In the genomic region with DNA sequence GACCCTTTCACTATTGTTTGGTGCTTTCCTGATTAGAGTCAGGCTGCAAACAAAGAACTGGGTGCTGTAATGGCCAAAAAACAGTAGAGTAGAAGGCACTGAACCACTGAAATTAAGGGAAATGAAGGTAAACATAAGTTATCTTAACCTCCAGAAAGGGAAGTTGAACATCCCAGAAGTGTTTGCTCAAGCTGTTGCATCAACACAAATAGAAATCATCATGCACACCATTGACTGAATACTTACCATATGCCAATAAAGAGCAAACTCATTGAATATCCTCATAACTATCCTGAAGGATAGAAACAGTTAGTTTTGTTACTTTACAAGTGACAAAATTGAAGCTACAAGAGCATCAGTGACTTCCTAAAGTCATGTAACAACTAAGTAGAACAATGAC, we compare ENCODE assay signal across 18 cellular contexts.
DNase-seq lines count a peak whose midpoint lies in the region; ATAC-seq and TF ChIP-seq lines count a peak whose summit lies in the region.
"Had no signal": no experiment of that assay in that cellular context is flagged by ENCODE, and none has a peak within 500 bp of the region (broad histone marks: within the 10 kb centered on the region; RNA-seq: fewer than 3 reads in every experiment).

No MANE protein-coding gene starts in this region.

- ATAC-seq in HG02885 (IDR thresholded peaks at IDR 0.05; ENCODE audit: poor library complexity, unreplicated experiment) (no peak), HG03565 (IDR thresholded peaks at IDR 0.05; ENCODE audit: unreplicated experiment) (no peak)
- ATAC-seq: K562 had no signal

- H3K79me1 ChIP-seq in H9 (ENCODE audit: insufficient read depth, low read depth, low read length, poor library complexity, severe bottlenecking), result no peaks in the 10 kb centered on the region

- H3K9me3 Mint-ChIP-seq in H9 (no peaks in the 10 kb centered on the region; a peak in 1 of 5 replicates), neural crest cell (peaks cover 2% of the 10 kb centered on the region)
- H3K9me3 Mint-ChIP-seq: HFFc6 had no signal

- H3K18ac ChIP-seq in H9 (ENCODE audit: insufficient read length, low read depth, low read length), result no peak overlapping the region

- H3K9me3 ChIP-seq in H9 (ENCODE audit: control insufficient read depth, low read depth, low read length) (no peaks in the 10 kb centered on the region), ectodermal cell (ENCODE audit: control insufficient read depth, low read length) (no peaks in the 10 kb centered on the region)
- H3K9me3 ChIP-seq: HAP-1 had no signal

- H3K27me3 Mint-ChIP-seq in H9 (ENCODE audit: low read depth) (no peaks in the 10 kb centered on the region), neural crest cell (ENCODE audit: low read depth) (no peaks in the 10 kb centered on the region)

- no peak overlapping the region for H4K5ac ChIP-seq in H9 (ENCODE audit: insufficient read length, low read depth, low read length)

- H3K36me3 ChIP-seq in ectodermal cell (ENCODE audit: control insufficient read depth, insufficient read depth, low read length), result no peaks in the 10 kb centered on the region
- H3K36me3 ChIP-seq: HAP-1 had no signal

- no peaks in the 10 kb centered on the region for H3K27me3 ChIP-seq in H9 (ENCODE audit: insufficient read depth, low read length)
- no peaks in the 10 kb centered on the region for H3K27me3 ChIP-seq in ectodermal cell (ENCODE audit: control insufficient read depth, insufficient read depth, low read length, poor library complexity, severe bottlenecking)

- DNase-seq in DMS53 (lab: John Stamatoyannopoulos, UW) (peak; percentile 34), H9 (no peak), neural crest cell (ENCODE audit: low read depth, low spot score) (no peak), NCI-H187 treated with DMSO at 0.1 percent for 48 hours (lab: John Stamatoyannopoulos, UW) (no peak)
- DNase-seq: Calu3, HFFc6, NCI-H1694, NCI-H2081, NCI-H446 treated with DMSO at 0.1 percent for 48 hours, NCI-H526, RPMI8226, SHP77, T-helper 1 cell had no signal

- H3T11ph ChIP-seq in H9 (ENCODE audit: low read length), result no peak overlapping the region

- H3K4me1 ChIP-seq in H9 (ENCODE audit: insufficient read depth, low read length) (peaks cover 8% of the 10 kb centered on the region; the same call in 1 of the 2 replicates), ectodermal cell (ENCODE audit: control insufficient read depth, insufficient read depth, low read length) (peaks cover 47% of the 10 kb centered on the region)

- no peak overlapping the region for H3K9ac ChIP-seq in H9 (ENCODE audit: extremely low read depth, insufficient read length, low read length)

- no peak overlapping the region for H2AFZ ChIP-seq in H9 (ENCODE audit: low read length)

- peak overlapping the region in 2 of 3 experiments; percentile 17 to 46; a peak in 2 of 7 replicates for H3K27ac Mint-ChIP-seq in H9
- peak overlapping the region; percentile 70 for H3K27ac Mint-ChIP-seq in neural crest cell (ENCODE audit: unreplicated experiment)
- H3K27ac Mint-ChIP-seq: HFFc6 had no signal

- H3K27ac ChIP-seq in H9 (ENCODE audit: insufficient read length, low read depth, low read length) (no peak overlapping the region), ectodermal cell (ENCODE audit: insufficient read depth, low read depth, low read length, poor library complexity, severe bottlenecking) (peak overlapping the region; percentile 90)

- no peak overlapping the region for H2BK120ac ChIP-seq in H9 (ENCODE audit: low read depth, low read length, poor library complexity, severe bottlenecking)

- no peak overlapping the region for H3K4me2 ChIP-seq in H9 (ENCODE audit: insufficient read depth, insufficient read length, low read length)

- H3K36me3 Mint-ChIP-seq in H9 (ENCODE audit: insufficient read depth in 1 of 3, low read depth in 3 of 3), result peaks cover 0 to 2% (median 2%) of the 10 kb centered on the region in 3 experiments; a peak in 3 of 7 replicates
- H3K36me3 Mint-ChIP-seq in neural crest cell (ENCODE audit: low read depth), result no peaks in the 10 kb centered on the region

- H3K23me2 ChIP-seq in H9 (ENCODE audit: insufficient read length, low read depth, low read length, poor library complexity, severe bottlenecking), result no peaks in the 10 kb centered on the region

- no peak overlapping the region for H2BK15ac ChIP-seq in H9 (ENCODE audit: low read depth, low read length)

- H3K79me2 ChIP-seq in H9 (ENCODE audit: insufficient read depth, low read length), result no peaks in the 10 kb centered on the region

- H4K8ac ChIP-seq in H9 (replicated peaks; ENCODE audit: insufficient read length, low read depth, low read length), result no peak overlapping the region

- H4K20me1 ChIP-seq in H9 (ENCODE audit: control insufficient read depth, insufficient read depth, insufficient read length), result no peaks in the 10 kb centered on the region

- no peak overlapping the region for H3K56ac ChIP-seq in H9 (ENCODE audit: insufficient read length, low read depth, low read length)

- H3K4me1 Mint-ChIP-seq in H9 (peaks cover 46 to 51% of the 10 kb centered on the region in 2 experiments), neural crest cell (peaks cover 64% of the 10 kb centered on the region)

- no peak overlapping the region for H3K4ac ChIP-seq in H9 (ENCODE audit: low read depth, low read length)

- H3K23ac ChIP-seq in H9 (ENCODE audit: insufficient read length, low read depth, low read length), result no peak overlapping the region

- H3K4me3 Mint-ChIP-seq in H9, result no peak overlapping the region
- no peak overlapping the region for H3K4me3 Mint-ChIP-seq in neural crest cell
- H3K4me3 Mint-ChIP-seq: HFFc6 had no signal

- H2BK5ac ChIP-seq in H9 (ENCODE audit: insufficient read length, low read length), result no peak overlapping the region

- no peak overlapping the region for H2BK20ac ChIP-seq in H9 (ENCODE audit: low read depth, low read length, poor library complexity, severe bottlenecking)

- no peak overlapping the region for H2BK12ac ChIP-seq in H9 (ENCODE audit: insufficient read length, low read depth, low read length)

- H3K4me3 ChIP-seq in ectodermal cell (ENCODE audit: insufficient read depth, low read depth, low read length), result no peak overlapping the region
- H3K4me3 ChIP-seq: HAP-1, K562 had no signal

- H2AK5ac ChIP-seq in H9 (ENCODE audit: insufficient read length, low read length), result no peak overlapping the region

- no peak for TF ChIP-seq CTCF in H9 (conservative IDR thresholded peaks at IDR 0.05)
- TF ChIP-seq CTCF in neural crest cell (conservative IDR thresholded peaks at IDR 0.05), result no peak

- no peak overlapping the region for H4K91ac ChIP-seq in H9 (ENCODE audit: insufficient read length, low read depth, low read length)

- H3K14ac ChIP-seq in H9 (ENCODE audit: insufficient read depth, low read length), result no peak overlapping the region
